12 cellular contexts compared by ENCODE assay signal in the genomic region with DNA sequence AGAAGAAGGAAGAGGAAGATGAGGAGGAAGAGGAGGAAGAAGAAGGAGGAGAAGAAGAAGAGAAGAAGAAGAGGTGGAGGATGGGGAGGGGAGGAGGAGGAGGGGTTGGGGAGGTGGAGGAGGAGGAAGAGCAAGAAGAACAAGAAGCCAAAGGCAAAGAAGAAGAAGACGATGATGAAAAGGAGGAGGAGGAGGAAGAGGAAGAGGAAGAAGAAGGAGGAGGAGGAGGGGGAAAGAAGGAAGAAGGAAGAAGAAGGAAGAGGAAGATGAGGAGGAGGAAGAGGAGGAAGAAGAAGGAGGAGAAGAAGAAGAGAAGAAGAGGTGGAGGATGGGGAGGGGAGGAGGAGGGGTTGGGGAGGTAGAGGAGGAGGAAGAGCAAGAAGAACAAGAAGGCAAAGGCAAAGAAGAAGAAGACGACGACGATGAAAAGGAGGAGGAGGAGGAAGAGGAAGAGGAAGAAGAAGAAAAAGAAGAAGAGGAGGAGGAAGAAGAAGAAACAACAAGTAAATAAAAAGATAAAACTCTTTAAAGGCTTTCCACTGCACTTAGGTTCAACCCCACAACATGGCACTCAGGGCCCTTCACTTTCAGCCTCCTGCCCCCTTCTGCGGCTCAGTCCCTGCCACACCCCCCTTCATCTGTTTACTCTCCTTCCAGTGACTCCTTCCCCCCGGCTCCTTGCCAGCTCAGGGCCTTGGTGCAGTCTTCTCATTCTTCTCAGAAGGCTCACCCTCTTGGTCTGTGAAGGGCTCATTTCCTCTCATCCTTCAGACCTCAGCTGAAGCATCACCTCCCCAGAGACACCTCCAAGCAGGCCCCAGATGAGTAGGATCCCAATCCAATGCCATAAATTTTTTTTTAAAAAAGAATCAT.
A peak's percentile ranks its signal among the peaks of the same experiment; 100 is the strongest.
DNase-seq lines count a peak whose midpoint lies in the region; ATAC-seq and TF ChIP-seq lines count a peak whose summit lies in the region.
"Had no signal": no experiment of that assay in that cellular context is flagged by ENCODE, and none has a peak within 500 bp of the region (broad histone marks: within the 10 kb centered on the region; RNA-seq: fewer than 3 reads in every experiment).

No MANE protein-coding gene starts in this region.

- no peak overlapping the region for H3K4me3 Mint-ChIP-seq in natural killer cell treated with Interleukin-12 subunit alpha and Interleukin-12 subunit beta and Interleukin-15 and Interleukin-18, amount 100 ng/mL, for 72 hours
- H3K4me3 Mint-ChIP-seq in natural killer cell: no peak overlapping the region
- H3K4me3 Mint-ChIP-seq: CD4-positive, CD25-positive, alpha-beta regulatory T cell had no signal

- no peaks in the 10 kb centered on the region for H3K4me1 ChIP-seq in RWPE2 (ENCODE audit: insufficient read depth, poor library complexity, severe bottlenecking)

- no peak overlapping the region for H3K27ac ChIP-seq in RWPE2 (ENCODE audit: poor library complexity, severe bottlenecking)
- H3K27ac ChIP-seq: right atrium auricular region had no signal

- DNase-seq in natural killer cell treated with Interleukin-12 subunit alpha and Interleukin-12 subunit beta and Interleukin-15 and Interleukin-18, amount 100 ng/mL, for 72 hours (ENCODE audit: low spot score): peak; percentile 16
- DNase-seq in natural killer cell (no peak), RWPE2 (ENCODE audit: low spot score) (no peak), iris pigment epithelial cell (ENCODE audit: low read depth) (peak; percentile 46), HK-2 (ENCODE audit: unreplicated experiment) (no peak), NCI-H524 (lab: John Stamatoyannopoulos, UW) (no peak), GM13976 (ENCODE audit: low spot score) (no peak), omental fat pad (ENCODE audit: low spot score) (no peak)
- DNase-seq: erythroblast had no signal

- H3K4me3 ChIP-seq in RWPE2 (ENCODE audit: severe bottlenecking): no peak overlapping the region
- H3K4me3 ChIP-seq: HAP-1, right atrium auricular region had no signal

- no peaks in the 10 kb centered on the region for H3K9me3 ChIP-seq in RWPE2 (ENCODE audit: severe bottlenecking)
- H3K9me3 ChIP-seq: HAP-1, right atrium auricular region had no signal

- intact Hi-C loops in natural killer cell (cut with micrococcal nuclease): no loop called here

- no peaks in the 10 kb centered on the region for H3K36me3 Mint-ChIP-seq in natural killer cell treated with Interleukin-12 subunit alpha and Interleukin-12 subunit beta and Interleukin-15 and Interleukin-18, amount 100 ng/mL, for 72 hours
- no peaks in the 10 kb centered on the region for H3K36me3 Mint-ChIP-seq in natural killer cell
- H3K36me3 Mint-ChIP-seq: CD4-positive, CD25-positive, alpha-beta regulatory T cell had no signal

- peaks cover 31 to 44% of the 10 kb centered on the region in 2 donors for H3K27me3 Mint-ChIP-seq in natural killer cell treated with Interleukin-12 subunit alpha and Interleukin-12 subunit beta and Interleukin-15 and Interleukin-18, amount 100 ng/mL, for 72 hours
- peaks cover 23 to 50% of the 10 kb centered on the region in 2 donors for H3K27me3 Mint-ChIP-seq in natural killer cell (ENCODE audit: low read depth in 2 of 2)

- no peak for TF ChIP-seq CTCF in natural killer cell (IDR thresholded peaks at IDR 0.05)
- TF ChIP-seq CTCF in RWPE2 (IDR thresholded peaks at IDR 0.05; ENCODE audit: poor library complexity, severe bottlenecking): no peak
- no peak for TF ChIP-seq CTCF in GM13976 (IDR thresholded peaks at IDR 0.05; ENCODE audit: borderline replicate concordance, control extremely low read depth, extremely low read depth, insufficient read depth, missing control alignments)
- no peak for TF ChIP-seq CTCF in omental fat pad (IDR thresholded peaks at IDR 0.05)

- no peaks in the 10 kb centered on the region for H3K36me3 ChIP-seq in RWPE2 (ENCODE audit: low read depth)
- H3K36me3 ChIP-seq: HAP-1, right atrium auricular region had no signal

- H3K27me3 ChIP-seq in RWPE2 (ENCODE audit: insufficient read depth, poor library complexity, severe bottlenecking): peaks cover 13% of the 10 kb centered on the region
- H3K27me3 ChIP-seq: right atrium auricular region had no signal

- in situ Hi-C loops in GM13976 (cut with MboI; ENCODE audit: low sequenced_read_pairs, unreplicated experiment): no loop called here

- H3K4me1 Mint-ChIP-seq in natural killer cell treated with Interleukin-12 subunit alpha and Interleukin-12 subunit beta and Interleukin-15 and Interleukin-18, amount 100 ng/mL, for 72 hours (ENCODE audit: low read depth in 2 of 2): peaks cover 12 to 28% of the 10 kb centered on the region in 2 donors
- peaks cover 0 to 5% of the 10 kb centered on the region in 2 donors for H3K4me1 Mint-ChIP-seq in natural killer cell

- H3K27ac Mint-ChIP-seq in natural killer cell treated with Interleukin-12 subunit alpha and Interleukin-12 subunit beta and Interleukin-15 and Interleukin-18, amount 100 ng/mL, for 72 hours: peak overlapping the region; percentile 54 to 58
- H3K27ac Mint-ChIP-seq in natural killer cell: no peak overlapping the region

- no peak for ATAC-seq in natural killer cell treated with Interleukin-12 subunit alpha and Interleukin-12 subunit beta and Interleukin-15 and Interleukin-18, amount 100 ng/mL, for 72 hours
- ATAC-seq in natural killer cell (no peak), RWPE2 (ENCODE audit: low read depth) (0 out of 3 replicates have a peak, but pooled peaks have one; percentile 26), omental fat pad (ENCODE audit: low FRiP score) (no peak)

- no peaks in the 10 kb centered on the region for H3K9me3 Mint-ChIP-seq in natural killer cell treated with Interleukin-12 subunit alpha and Interleukin-12 subunit beta and Interleukin-15 and Interleukin-18, amount 100 ng/mL, for 72 hours
- H3K9me3 Mint-ChIP-seq in natural killer cell: no peaks in the 10 kb centered on the region
- H3K9me3 Mint-ChIP-seq: CD4-positive, CD25-positive, alpha-beta regulatory T cell had no signal

Comparison
In these comparisons a context has a peak if more than half of its experiments do, and no peak if none do; other contexts are left out.
1. DNase-seq: peak in natural killer cell treated with Interleukin-12 subunit alpha and Interleukin-12 subunit beta and Interleukin-15 and Interleukin-18, amount 100 ng/mL, for 72 hours (single experiment) and iris pigment epithelial cell (single experiment); none in natural killer cell (single experiment), RWPE2 (single experiment), HK-2 (single experiment), NCI-H524 (0 of 2), GM13976 (single experiment) and omental fat pad (single experiment).
2. H3K27ac Mint-ChIP-seq: peak in natural killer cell treated with Interleukin-12 subunit alpha and Interleukin-12 subunit beta and Interleukin-15 and Interleukin-18, amount 100 ng/mL, for 72 hours (2 of 2); none in natural killer cell (0 of 2).